8 cellular contexts compared by ENCODE assay signal in genomic region chr9:34049630-34050384, GRCh38. TPM values are rescaled to one million over a fixed set of nuclear protein-coding genes. Genes with fewer than 3 reads are reported as not detected.
A peak's percentile ranks its signal among the peaks of the same experiment; 100 is the strongest.
DNase-seq lines count a peak whose midpoint lies in the region; ATAC-seq, FAIRE-seq and TF ChIP-seq lines count a peak whose summit lies in the region.

No MANE protein-coding gene starts in this region.

- peak overlapping the region; percentile 95 for H3K27ac ChIP-seq in CD8-positive, alpha-beta memory T cell (ENCODE audit: low read depth, low read length)

- ATAC-seq in HG03565 (IDR thresholded peaks at IDR 0.05; ENCODE audit: unreplicated experiment) = no peak

- H3K27ac Mint-ChIP-seq in CD8-positive, alpha-beta memory T cell = peak overlapping the region; percentile 97 to 100 (median 100)

- H3K4me1 ChIP-seq in CD8-positive, alpha-beta memory T cell (ENCODE audit: insufficient read depth, low read length) = peaks cover 18% of the 10 kb centered on the region
- peaks cover 27% of the 10 kb centered on the region for H3K4me1 ChIP-seq in mononuclear cell (ENCODE audit: insufficient read depth, low read length)

- CTCF ChIA-PET in CD8-positive, alpha-beta memory T cell (lab: Charles Lee) = no interaction called here

- TF ChIP-seq CTCF in bronchial epithelial cell (IDR thresholded peaks at IDR 0.05; ENCODE audit: insufficient read depth, low read length, severe bottlenecking) = no peak

- POLR2A ChIA-PET in CD8-positive, alpha-beta memory T cell (lab: Charles Lee) = interaction anchor here (0.6 to 1.3 kb wide), 4 partner anchors 94 to 1566 kb away, joined by 3 to 7 read pairs (median 4); partner anchors contain the start of gene UBAP1

- FAIRE-seq in bronchial epithelial cell (lab: Jason Lieb, UNC) = no peak

- no peak for DNase-seq in CD8-positive, alpha-beta memory T cell
- DNase-seq in NCI-H2029 treated with DMSO at 0.1 percent for 48 hours (lab: John Stamatoyannopoulos, UW) (peak; percentile 56), bronchial epithelial cell (ENCODE audit: low read depth) (no peak), NCI-H1436 (lab: John Stamatoyannopoulos, UW) (no peak), GOT3 (lab: John Stamatoyannopoulos, UW) (no peak), AML-193 (lab: John Stamatoyannopoulos, UW) (no peak)

- peak overlapping the region; percentile 95 to 100 (median 96) for H3K4me3 Mint-ChIP-seq in CD8-positive, alpha-beta memory T cell

- peak overlapping the region; percentile 98 for H3K4me3 ChIP-seq in CD8-positive, alpha-beta memory T cell (ENCODE audit: low read length)
- H3K4me3 ChIP-seq in bronchial epithelial cell (ENCODE audit: low read depth, low read length) (peak overlapping the region; percentile 99), mononuclear cell (ENCODE audit: low read length) (peak overlapping the region; percentile 86)

- peaks cover 0 to 14% (median 0%) of the 10 kb centered on the region in 3 donors for H3K36me3 Mint-ChIP-seq in CD8-positive, alpha-beta memory T cell

- H3K27me3 Mint-ChIP-seq in CD8-positive, alpha-beta memory T cell = peaks cover 0 to 3% of the 10 kb centered on the region in 2 donors

- H3K27me3 ChIP-seq in CD8-positive, alpha-beta memory T cell (ENCODE audit: insufficient read depth, low read length, poor library complexity, severe bottlenecking) = no peaks in the 10 kb centered on the region
- H3K27me3 ChIP-seq in bronchial epithelial cell (ENCODE audit: control insufficient read depth, insufficient read depth, low read length) (no peaks in the 10 kb centered on the region), mononuclear cell (ENCODE audit: insufficient read depth, low read length) (no peaks in the 10 kb centered on the region)

- H3K9me3 Mint-ChIP-seq in CD8-positive, alpha-beta memory T cell = no peaks in the 10 kb centered on the region

- peaks cover 31 to 41% (median 39%) of the 10 kb centered on the region in 3 donors for H3K4me1 Mint-ChIP-seq in CD8-positive, alpha-beta memory T cell

- no peaks in the 10 kb centered on the region for H3K9me3 ChIP-seq in CD8-positive, alpha-beta memory T cell (ENCODE audit: low read length)
- H3K9me3 ChIP-seq in mononuclear cell (ENCODE audit: low read depth, low read length) = no peaks in the 10 kb centered on the region

- H3K36me3 ChIP-seq in CD8-positive, alpha-beta memory T cell (ENCODE audit: insufficient read depth, low read length) = no peaks in the 10 kb centered on the region
- no peaks in the 10 kb centered on the region for H3K36me3 ChIP-seq in bronchial epithelial cell (ENCODE audit: control insufficient read depth, insufficient read depth, low read length)

RNA-seq across cellular contexts. Expression of gene UBAP2, which starts 1.1 kb away (rescaled TPM):
- total RNA-seq in CD8-positive, alpha-beta memory T cell = 10 to 100 TPM; 50.0 to 51.7 TPM
- 16.3 TPM for polyA plus RNA-seq in CD8-positive, alpha-beta memory T cell
- total RNA-seq in bronchial epithelial cell = 14.7 and 21.6 TPM in 2 replicates
- total RNA-seq in mononuclear cell = 27.7 TPM
